ENCODE assay signal across 10 cellular contexts in genomic region chr5:40385544-40385943, GRCh38.
A peak's percentile ranks its signal among the peaks of the same experiment; 100 is the strongest.
DNase-seq lines count a peak whose midpoint lies in the region; ATAC-seq and TF ChIP-seq lines count a peak whose summit lies in the region.
"Had no signal": no experiment of that assay in that cellular context is flagged by ENCODE, and none has a peak within 500 bp of the region (broad histone marks: within the 10 kb centered on the region; RNA-seq: fewer than 3 reads in every experiment).

No MANE protein-coding gene starts in this region.

- no peaks in the 10 kb centered on the region for H3K27me3 ChIP-seq in BLaER1 treated with 17β-estradiol and CSF1 and Interleukin-3, amounts not matched to agents 10 nM and 100 nM
- H3K27me3 ChIP-seq in HCT116 (ENCODE audit: insufficient read depth, low read length) (no peaks in the 10 kb centered on the region), iPS DF 6.9 (ENCODE audit: control insufficient read depth, insufficient read depth, low read length) (no peaks in the 10 kb centered on the region)
- H3K27me3 ChIP-seq: heart right ventricle had no signal

- RAD21 ChIA-PET in HCT116 (lab: Charles Lee; ENCODE audit: low non-redundant PET in 1 of 2, low total read pairs in 2 of 2, uncharacterized antibody in 2 of 2, unreplicated experiment in 2 of 2), result no interaction called here

- peaks cover 7% of the 10 kb centered on the region for H3K9me3 Mint-ChIP-seq in T-helper 1 cell treated with Interleukin-12 subunit alpha and Interleukin-12 subunit beta and Interleukin-4 antibody, amounts not matched to agents 30 μg/mL and 1 μg/mL, for 36 hours

- peak overlapping the region; percentile 20 for H3K4me3 Mint-ChIP-seq in T-helper 1 cell treated with Interleukin-12 subunit alpha and Interleukin-12 subunit beta and Interleukin-4 antibody, amounts not matched to agents 30 μg/mL and 1 μg/mL, for 36 hours

- H3K9ac ChIP-seq in BLaER1 treated with 17β-estradiol and CSF1 and Interleukin-3, amounts not matched to agents 10 nM and 100 nM, result peak overlapping the region in 6 of 11 experiments; percentile 35 to 67 (median 46); a peak in 12 of 22 replicates
- H3K9ac ChIP-seq in HCT116 (ENCODE audit: low read length), result no peak overlapping the region

- H3K36me3 ChIP-seq in BLaER1 treated with 17β-estradiol and CSF1 and Interleukin-3, amounts not matched to agents 10 nM and 100 nM, result no peaks in the 10 kb centered on the region
- H3K36me3 ChIP-seq in HCT116 (ENCODE audit: control insufficient read depth in 1 of 2, insufficient read depth in 2 of 2, low read length in 2 of 2) (no peaks in the 10 kb centered on the region), iPS DF 6.9 (ENCODE audit: control insufficient read depth, insufficient read depth, low read length) (no peaks in the 10 kb centered on the region)
- H3K36me3 ChIP-seq: heart right ventricle had no signal

- no TSS peak for BruUV-seq in HCT116 (replicated peaks; lab: Mats Ljungman, UMichigan)

- TF ChIP-seq POLR2A in HCT116 (IDR thresholded peaks at IDR 0.05; ENCODE audit: borderline replicate concordance, extremely low read depth, insufficient read depth, insufficient read length), result no peak

- no peaks in the 10 kb centered on the region for H3K9me2 ChIP-seq in HCT116 (ENCODE audit: insufficient read depth)

- TF ChIP-seq RAD21 in HCT116 (IDR thresholded peaks at IDR 0.05; ENCODE audit: low read depth), result no peak

- H3K4me2 ChIP-seq in BLaER1 treated with 17β-estradiol and CSF1 and Interleukin-3, amounts not matched to agents 10 nM and 100 nM, result peak overlapping the region; percentile 60 to 89 (median 80)
- peak overlapping the region; percentile 39 for H3K4me2 ChIP-seq in HCT116 (ENCODE audit: low read length)

- H3K9me3 ChIP-seq in BLaER1 treated with 17β-estradiol and CSF1 and Interleukin-3, amounts not matched to agents 10 nM and 100 nM (replicated peaks in 1 of 11), result no peaks in the 10 kb centered on the region
- H3K9me3 ChIP-seq in HCT116 (ENCODE audit: control insufficient read depth in 1 of 2, insufficient read depth in 1 of 2, low read depth in 1 of 2, low read length in 2 of 2) (no peaks in the 10 kb centered on the region), iPS DF 6.9 (ENCODE audit: control insufficient read depth, insufficient read depth, low read length) (no peaks in the 10 kb centered on the region)
- H3K9me3 ChIP-seq: heart right ventricle had no signal

- CTCF ChIA-PET in HCT116 (lab: Charles Lee), result no interaction called here

- H3K27me3 Mint-ChIP-seq in T-helper 1 cell treated with Interleukin-12 subunit alpha and Interleukin-12 subunit beta and Interleukin-4 antibody, amounts not matched to agents 30 μg/mL and 1 μg/mL, for 36 hours (ENCODE audit: low read depth), result no peaks in the 10 kb centered on the region

- peak overlapping the region; percentile 25 to 83 (median 67); a peak in 21 of 22 replicates for H3K27ac ChIP-seq in BLaER1 treated with 17β-estradiol and CSF1 and Interleukin-3, amounts not matched to agents 10 nM and 100 nM
- H3K27ac ChIP-seq in HCT116 (ENCODE audit: low read depth, low read length) (no peak overlapping the region), iPS DF 6.9 (ENCODE audit: low read length) (no peak overlapping the region)

- peak; percentile 23 for DNase-seq in HCT116 (ENCODE audit: low read depth, low spot score)
- DNase-seq in iPS DF 6.9 (ENCODE audit: low read depth, low spot score), result peak; percentile 5
- DNase-seq in stimulated activated CD4-positive, alpha-beta T cell treated with anti-CD3 and anti-CD28 coated beads, Interleukin-4, amount 100 ng/mL, for 4 hours, result no peak
- no peak for DNase-seq in Right ventricle myocardium superior
- DNase-seq: heart right ventricle, SHP77 treated with DMSO at 0.1 percent for 48 hours had no signal

- H3K4me1 Mint-ChIP-seq in T-helper 1 cell treated with Interleukin-12 subunit alpha and Interleukin-12 subunit beta and Interleukin-4 antibody, amounts not matched to agents 30 μg/mL and 1 μg/mL, for 36 hours (ENCODE audit: low read depth), result peaks cover 74% of the 10 kb centered on the region

- H3K4me3 ChIP-seq in BLaER1 treated with 17β-estradiol and CSF1 and Interleukin-3, amounts not matched to agents 10 nM and 100 nM, result no peak overlapping the region
- H3K4me3 ChIP-seq in HCT116 (replicated peaks in 1 of 2; ENCODE audit: low read depth in 1 of 2, low read length in 2 of 2), result no peak overlapping the region
- H3K4me3 ChIP-seq in iPS DF 6.9 (ENCODE audit: low read length), result no peak overlapping the region
- H3K4me3 ChIP-seq: heart right ventricle had no signal

- TF ChIP-seq CTCF in HCT116 (IDR thresholded peaks at IDR 0.05 in 2 of 3, conservative IDR thresholded peaks at IDR 0.05 in 1 of 3; ENCODE audit: borderline replicate concordance in 1 of 3, insufficient read depth in 1 of 3, low read depth in 2 of 3, low read length in 2 of 3), result no peak

- peak overlapping the region; percentile 25 for H2AFZ ChIP-seq in HCT116 (ENCODE audit: low read depth, low read length, poor library complexity, severe bottlenecking)

- ATAC-seq in HCT116 (peak; percentile 79), HG03175 (IDR thresholded peaks at IDR 0.05; ENCODE audit: unreplicated experiment) (no peak), HG02588 (IDR thresholded peaks at IDR 0.05; ENCODE audit: unreplicated experiment) (no peak), Right ventricle myocardium superior (ENCODE audit: poor library complexity) (no peak)

- H3K4me1 ChIP-seq in BLaER1 treated with 17β-estradiol and CSF1 and Interleukin-3, amounts not matched to agents 10 nM and 100 nM, result peaks cover 41 to 67% (median 55%) of the 10 kb centered on the region in 10 experiments
- H3K4me1 ChIP-seq in HCT116 (ENCODE audit: control insufficient read depth in 1 of 2, insufficient read depth in 2 of 2, low read length in 2 of 2) (peaks cover 15 to 40% of the 10 kb centered on the region in 2 experiments), iPS DF 6.9 (ENCODE audit: control insufficient read depth, insufficient read depth, low read length) (peaks cover 4% of the 10 kb centered on the region; the same call in 1 of the 2 replicates)

- peaks cover 5% of the 10 kb centered on the region for H3K36me3 Mint-ChIP-seq in T-helper 1 cell treated with Interleukin-12 subunit alpha and Interleukin-12 subunit beta and Interleukin-4 antibody, amounts not matched to agents 30 μg/mL and 1 μg/mL, for 36 hours (ENCODE audit: low read depth)

- H3K27ac Mint-ChIP-seq in T-helper 1 cell treated with Interleukin-12 subunit alpha and Interleukin-12 subunit beta and Interleukin-4 antibody, amounts not matched to agents 30 μg/mL and 1 μg/mL, for 36 hours, result peak overlapping the region; percentile 82

- H4K20me1 ChIP-seq in BLaER1 treated with 17β-estradiol and CSF1 and Interleukin-3, amounts not matched to agents 10 nM and 100 nM, result no peaks in the 10 kb centered on the region
- H4K20me1 ChIP-seq in HCT116 (ENCODE audit: insufficient read depth), result no peaks in the 10 kb centered on the region

- POLR2A ChIA-PET in HCT116 (lab: Charles Lee), result no interaction called here

- H3K79me2 ChIP-seq in HCT116 (ENCODE audit: insufficient read depth, low read length), result no peaks in the 10 kb centered on the region

- intact Hi-C loops in HCT116 (cut with micrococcal nuclease), result no loop called here
- intact Hi-C loops in Right ventricle myocardium superior (cut with DNase I), result no loop called here

TF ChIP-seq in HCT116, 20 proteins besides CTCF, POLR2A, EP300 and RAD21 (continues in another document):
- TF ChIP-seq YY1 (IDR thresholded peaks at IDR 0.05; ENCODE audit: extremely low read depth, insufficient replicate concordance, low read depth, low read length) (no peak), CEBPB (IDR thresholded peaks at IDR 0.05; ENCODE audit: low read depth) (no peak), EZH2phosphoT487 (IDR thresholded peaks at IDR 0.05; ENCODE audit: borderline replicate concordance) (no peak), TCF7L2 (IDR thresholded peaks at IDR 0.05; ENCODE audit: borderline replicate concordance, extremely low read depth, insufficient read depth, insufficient read length) (no peak), MAX (IDR thresholded peaks at IDR 0.05) (no peak; the same call in 1 of the 2 replicates), ZFX (IDR thresholded peaks at IDR 0.05) (no peak), SIN3A (IDR thresholded peaks at IDR 0.05; ENCODE audit: low read depth) (no peak), ZNF274 (IDR thresholded peaks at IDR 0.05; ENCODE audit: low read depth, low read length) (no peak), POLR2AphosphoS5 (IDR thresholded peaks at IDR 0.05; ENCODE audit: low read depth, low read length) (no peak), CBX3 (IDR thresholded peaks at IDR 0.05; ENCODE audit: low read depth) (0 out of 2 replicates have a peak, but pooled peaks have one; percentile 16), EZH2 (IDR thresholded peaks at IDR 0.05) (no peak), SP1 (IDR thresholded peaks at IDR 0.05; ENCODE audit: low read depth) (0 out of 2 replicates have a peak, but pooled peaks have one; percentile 23), EGR1 (IDR thresholded peaks at IDR 0.05; ENCODE audit: low read depth) (no peak), ZBTB33 (IDR thresholded peaks at IDR 0.05; ENCODE audit: extremely low read depth, insufficient replicate concordance, low read length) (no peak), JUND (IDR thresholded peaks at IDR 0.05) (peak; percentile 36; the same call in 1 of the 2 replicates)

Comparison
In these comparisons a context has a peak if more than half of its experiments do, and no peak if none do; other contexts are left out.
1. H3K27ac ChIP-seq: peak in BLaER1 treated with 17β-estradiol and CSF1 and Interleukin-3, amounts not matched to agents 10 nM and 100 nM (11 of 11); none in HCT116 (single experiment) and iPS DF 6.9 (single experiment).
2. DNase-seq: peak in HCT116 (single experiment) and iPS DF 6.9 (single experiment); none in stimulated activated CD4-positive, alpha-beta T cell treated with anti-CD3 and anti-CD28 coated beads, Interleukin-4, amount 100 ng/mL, for 4 hours (0 of 2) and Right ventricle myocardium superior (single experiment).